In genomic region chr17:62162898-62163297, GRCh38 we compare ENCODE assay signal across 16 cellular contexts.
DNase-seq lines count a peak whose midpoint lies in the region; ATAC-seq and TF ChIP-seq lines count a peak whose summit lies in the region.
"Had no signal": no experiment of that assay in that cellular context is flagged by ENCODE, and none has a peak within 500 bp of the region (broad histone marks: within the 10 kb centered on the region; RNA-seq: fewer than 3 reads in every experiment).

No MANE protein-coding gene starts in this region.

- peak overlapping the region; percentile 53 for H3K23ac ChIP-seq in trophoblast cell (ENCODE audit: low read length)

- H4K8ac ChIP-seq in trophoblast cell (ENCODE audit: low read depth, low read length), result no peak overlapping the region

- BruUV-seq in OCI-LY7 (replicated peaks; lab: Mats Ljungman, UMichigan), result no TSS peak

- H3K4ac ChIP-seq in trophoblast cell (ENCODE audit: low read depth, low read length), result no peak overlapping the region

- H2AFZ ChIP-seq in trophoblast cell (ENCODE audit: insufficient read depth, low read length, poor library complexity) (no peak overlapping the region), OCI-LY7 (ENCODE audit: low read length) (no peak overlapping the region)

- peaks cover 5% of the 10 kb centered on the region for H3K79me1 ChIP-seq in trophoblast cell (ENCODE audit: low read length)

- H3K27me3 ChIP-seq in trophoblast cell (ENCODE audit: insufficient read depth, low read length) (no peaks in the 10 kb centered on the region), lower lobe of right lung (ENCODE audit: low read depth) (no peaks in the 10 kb centered on the region)
- H3K27me3 ChIP-seq: BLaER1 treated with 17β-estradiol and CSF1 and Interleukin-3, amounts not matched to agents 10 nM and 100 nM had no signal

- no peak overlapping the region for H2BK5ac ChIP-seq in trophoblast cell (ENCODE audit: low read depth, low read length, poor library complexity)

- no peaks in the 10 kb centered on the region for H3K36me3 ChIP-seq in trophoblast cell (ENCODE audit: control insufficient read depth in 1 of 2, insufficient read depth in 2 of 2, low read length in 2 of 2)
- H3K36me3 ChIP-seq in OCI-LY7 (ENCODE audit: insufficient read depth, low read length), result no peaks in the 10 kb centered on the region
- H3K36me3 ChIP-seq in lower lobe of right lung, result no peaks in the 10 kb centered on the region
- H3K36me3 ChIP-seq: BLaER1 treated with 17β-estradiol and CSF1 and Interleukin-3, amounts not matched to agents 10 nM and 100 nM had no signal

- H3K79me2 ChIP-seq in trophoblast cell (ENCODE audit: control insufficient read depth, insufficient read depth, low read length, poor library complexity), result no peaks in the 10 kb centered on the region
- H3K79me2 ChIP-seq in OCI-LY7 (ENCODE audit: insufficient read depth, low read depth, low read length), result no peaks in the 10 kb centered on the region

- no peak overlapping the region for H2BK120ac ChIP-seq in trophoblast cell (ENCODE audit: insufficient read depth, low read length, poor library complexity)

- no peak overlapping the region for H3K4me3 ChIP-seq in trophoblast cell (ENCODE audit: low read depth, low read length)
- H3K4me3 ChIP-seq in OCI-LY7 (ENCODE audit: low read depth, low read length, poor library complexity, severe bottlenecking), result no peak overlapping the region
- no peak overlapping the region for H3K4me3 ChIP-seq in lower lobe of right lung
- H3K4me3 ChIP-seq: BLaER1 treated with 17β-estradiol and CSF1 and Interleukin-3, amounts not matched to agents 10 nM and 100 nM had no signal

- H3K4me1 ChIP-seq in trophoblast cell (ENCODE audit: control insufficient read depth in 1 of 2, insufficient read depth in 2 of 2, low read length in 2 of 2) (peaks cover 0 to 5% of the 10 kb centered on the region in 2 experiments), OCI-LY7 (ENCODE audit: insufficient read depth, low read length, poor library complexity, severe bottlenecking) (no peaks in the 10 kb centered on the region), lower lobe of right lung (no peaks in the 10 kb centered on the region)
- H3K4me1 ChIP-seq: BLaER1 treated with 17β-estradiol and CSF1 and Interleukin-3, amounts not matched to agents 10 nM and 100 nM had no signal

- peak; percentile 17 for DNase-seq in M059J (ENCODE audit: low read depth)
- DNase-seq in RPMI7951 (ENCODE audit: low read depth), result peak; percentile 29
- peak in 1 of 2 donors; percentile 26 for DNase-seq in trophoblast cell
- DNase-seq in OCI-LY7 (ENCODE audit: low spot score), result no peak
- DNase-seq in lower lobe of right lung, result no peak
- DNase-seq: CD8-positive, alpha-beta T cell; EL; GF-D8; Karpas-422; NCI-H187; NCI-H510A treated with DMSO at 0.1 percent for 48 hours; PC-3; SIG-M5 had no signal

- CTCF ChIA-PET in OCI-LY7 (lab: Charles Lee; ENCODE audit: unreplicated experiment), result no interaction called here

- no peak overlapping the region for H3K4me2 ChIP-seq in trophoblast cell (ENCODE audit: low read length)
- H3K4me2 ChIP-seq in OCI-LY7 (ENCODE audit: low read length), result no peak overlapping the region
- H3K4me2 ChIP-seq: BLaER1 treated with 17β-estradiol and CSF1 and Interleukin-3, amounts not matched to agents 10 nM and 100 nM had no signal

- H2BK12ac ChIP-seq in trophoblast cell (ENCODE audit: low read length), result no peak overlapping the region

- H3K9me3 ChIP-seq in trophoblast cell (ENCODE audit: insufficient read depth, low read depth, low read length), result peaks cover 2% of the 10 kb centered on the region
- H3K9me3 ChIP-seq in OCI-LY7 (ENCODE audit: low read length), result no peaks in the 10 kb centered on the region
- no peaks in the 10 kb centered on the region for H3K9me3 ChIP-seq in lower lobe of right lung
- H3K9me3 ChIP-seq: BLaER1 treated with 17β-estradiol and CSF1 and Interleukin-3, amounts not matched to agents 10 nM and 100 nM had no signal

- no peaks in the 10 kb centered on the region for H4K20me1 ChIP-seq in OCI-LY7 (ENCODE audit: insufficient read depth, low read length)
- H4K20me1 ChIP-seq: BLaER1 treated with 17β-estradiol and CSF1 and Interleukin-3, amounts not matched to agents 10 nM and 100 nM had no signal

- H4K91ac ChIP-seq in trophoblast cell (ENCODE audit: low read depth, low read length), result no peak overlapping the region

- H3K9me2 ChIP-seq in OCI-LY7 (ENCODE audit: insufficient read depth, low read length), result no peaks in the 10 kb centered on the region

- POLR2A ChIA-PET in OCI-LY7 (lab: Charles Lee), result no interaction called here

- ATAC-seq in GM21717 (IDR thresholded peaks at IDR 0.05; ENCODE audit: unreplicated experiment), result no peak
- ATAC-seq in lower lobe of right lung, result no peak
- ATAC-seq: CD8-positive, alpha-beta T cell; PC-3 had no signal

- H4K12ac ChIP-seq in trophoblast cell (ENCODE audit: low read depth, low read length), result no peak overlapping the region

- H3K27ac ChIP-seq in C4-2B (peak overlapping the region; percentile 82; the same call in 1 of the 2 replicates), trophoblast cell (ENCODE audit: low read depth, low read length) (no peak overlapping the region), OCI-LY7 (ENCODE audit: low read depth, low read length, poor library complexity, severe bottlenecking) (no peak overlapping the region), lower lobe of right lung (no peak overlapping the region)
- H3K27ac ChIP-seq: BLaER1 treated with 17β-estradiol and CSF1 and Interleukin-3, amounts not matched to agents 10 nM and 100 nM had no signal

- no peak overlapping the region for H3K9ac ChIP-seq in trophoblast cell (ENCODE audit: low read length)
- H3K9ac ChIP-seq: BLaER1 treated with 17β-estradiol and CSF1 and Interleukin-3, amounts not matched to agents 10 nM and 100 nM had no signal

- intact Hi-C loops in OCI-LY7 (cut with micrococcal nuclease; ENCODE audit: unreplicated experiment), result no loop called here
- intact Hi-C loops in lower lobe of right lung (cut with DNase I), result no loop called here

- WGBS in trophoblast cell (ENCODE audit: extremely low coverage, insufficient coverage, insufficient read length), result no CpG with 5 or more reads among the region's 3 CpGs

- no peak overlapping the region for H3K14ac ChIP-seq in trophoblast cell (ENCODE audit: low read length)

- H2AK5ac ChIP-seq in trophoblast cell (ENCODE audit: low read length), result no peak overlapping the region

- TF ChIP-seq CTCF in C4-2B (conservative IDR thresholded peaks at IDR 0.05) (no peak), OCI-LY7 (conservative IDR thresholded peaks at IDR 0.05; ENCODE audit: low read length) (no peak), lower lobe of right lung (IDR thresholded peaks at IDR 0.05) (no peak)

- H3K18ac ChIP-seq in trophoblast cell (ENCODE audit: low read length), result no peak overlapping the region

Comparison
In these comparisons a context has a peak if more than half of its experiments do, and no peak if none do; other contexts are left out.
1. DNase-seq: peak in M059J (single experiment) and RPMI7951 (single experiment); none in OCI-LY7 (single experiment) and lower lobe of right lung (single experiment).